8 cellular contexts compared by ENCODE assay signal in genomic region chr7:114931656-114932011, GRCh38. TPM values are rescaled to one million over a fixed set of nuclear protein-coding genes. Genes with fewer than 3 reads are reported as not detected.
DNase-seq lines count a peak whose midpoint lies in the region; ATAC-seq and TF ChIP-seq lines count a peak whose summit lies in the region.

No MANE protein-coding gene starts in this region.

- DNase-seq in GM23248 (no peak), Peyer's patch (peak in 2 of 3 donors; percentile 61 to 63), mesenchymal stem cell (no peak), NCI-H2081 treated with DMSO at 0.1 percent for 48 hours (lab: John Stamatoyannopoulos, UW) (no peak), OCI-M2 (lab: John Stamatoyannopoulos, UW; ENCODE audit: unreplicated experiment) (no peak), NCI-H1694 treated with DMSO at 0.1 percent for 48 hours (lab: John Stamatoyannopoulos, UW) (no peak), NCI-H2227 (lab: John Stamatoyannopoulos, UW; ENCODE audit: unreplicated experiment) (no peak)

- H2BK12ac ChIP-seq in mesenchymal stem cell (ENCODE audit: low read length in 2 of 2): no peak overlapping the region

- H3K9me2 ChIP-seq in GM23248 (ENCODE audit: insufficient read depth): no peaks in the 10 kb centered on the region

- in situ Hi-C loops in GM23248 (cut with MboI): no loop called here

- H3K14ac ChIP-seq in mesenchymal stem cell (ENCODE audit: low read length in 2 of 2): no peak overlapping the region

- 97 to 99% methylated on average over 9 of the region's 9 CpGs for WGBS in GM23248 (ENCODE audit: low coverage in 1 of 2, low lambda C conversion rate in 2 of 2, missing lambda C conversion rate in 2 of 2), 2 experiments
- WGBS in mesenchymal stem cell: 92% methylated on average over 6 of the region's 9 CpGs

- H3K4me1 ChIP-seq in GM23248 (ENCODE audit: insufficient read depth): peaks cover 51% of the 10 kb centered on the region
- H3K4me1 ChIP-seq in Peyer's patch: peaks cover 0 to 20% (median 10%) of the 10 kb centered on the region in 4 donors
- H3K4me1 ChIP-seq in mesenchymal stem cell (ENCODE audit: control insufficient read depth, insufficient read depth, low read depth, low read length): peaks cover 2% of the 10 kb centered on the region

- peaks cover 100% of the 10 kb centered on the region for H3K79me2 ChIP-seq in GM23248 (ENCODE audit: insufficient read depth)

- TF ChIP-seq POLR2A in Peyer's patch (IDR thresholded peaks at IDR 0.05): no peak

- H3K4me2 ChIP-seq in GM23248 (ENCODE audit: unreplicated experiment) (peak overlapping the region; percentile 83), mesenchymal stem cell (ENCODE audit: low read length, poor library complexity, severe bottlenecking) (no peak overlapping the region)

- H3K23ac ChIP-seq in mesenchymal stem cell (ENCODE audit: low read length in 2 of 2): peak overlapping the region in 1 of 2 experiments; percentile 94

- H3K4me3 ChIP-seq in GM23248: no peak overlapping the region
- no peak overlapping the region for H3K4me3 ChIP-seq in Peyer's patch
- no peak overlapping the region for H3K4me3 ChIP-seq in mesenchymal stem cell (ENCODE audit: insufficient read depth in 1 of 2, low read depth in 1 of 2, low read length in 2 of 2)

- H2BK120ac ChIP-seq in mesenchymal stem cell (ENCODE audit: low read depth, low read length): no peak overlapping the region

- no peak overlapping the region for H3K9ac ChIP-seq in GM23248
- peak overlapping the region; percentile 80 for H3K9ac ChIP-seq in mesenchymal stem cell (ENCODE audit: low read length)

- no peaks in the 10 kb centered on the region for H3K36me3 ChIP-seq in GM23248 (ENCODE audit: low read depth)
- no peaks in the 10 kb centered on the region for H3K36me3 ChIP-seq in Peyer's patch
- H3K36me3 ChIP-seq in mesenchymal stem cell (ENCODE audit: control insufficient read depth in 1 of 2, insufficient read depth in 2 of 2, low read depth in 1 of 2, low read length in 2 of 2): peaks cover 0 to 7% of the 10 kb centered on the region in 2 experiments

- H4K8ac ChIP-seq in mesenchymal stem cell (ENCODE audit: low read length): no peak overlapping the region

- H3K27ac ChIP-seq in GM23248: peak overlapping the region; percentile 59
- H3K27ac ChIP-seq in Peyer's patch: peak overlapping the region in 3 of 4 donors; percentile 23 to 68 (median 47)
- H3K27ac ChIP-seq in mesenchymal stem cell (ENCODE audit: low read length, poor library complexity, severe bottlenecking): no peak overlapping the region

- peak; percentile 84 for ATAC-seq in GM18511 (IDR thresholded peaks at IDR 0.05; ENCODE audit: unreplicated experiment)

- H3K18ac ChIP-seq in mesenchymal stem cell (ENCODE audit: low read depth in 1 of 2, low read length in 2 of 2): peak overlapping the region in 1 of 2 experiments; percentile 52

- H3K9me3 ChIP-seq in GM23248 (ENCODE audit: low read depth) (no peaks in the 10 kb centered on the region), Peyer's patch (no peaks in the 10 kb centered on the region), mesenchymal stem cell (ENCODE audit: control insufficient read depth, low read length) (no peaks in the 10 kb centered on the region)

- no peak overlapping the region for H2BK5ac ChIP-seq in mesenchymal stem cell (ENCODE audit: low read depth, low read length, poor library complexity, severe bottlenecking)

- H4K20me1 ChIP-seq in GM23248 (ENCODE audit: insufficient read depth): no peaks in the 10 kb centered on the region

- H4K91ac ChIP-seq in mesenchymal stem cell (ENCODE audit: low read length): no peak overlapping the region

- H3K4ac ChIP-seq in mesenchymal stem cell (ENCODE audit: low read depth in 1 of 2, low read length in 2 of 2): no peak overlapping the region

- no peaks in the 10 kb centered on the region for H3K27me3 ChIP-seq in GM23248 (replicated peaks; ENCODE audit: insufficient read depth)
- H3K27me3 ChIP-seq in Peyer's patch: no peaks in the 10 kb centered on the region
- H3K27me3 ChIP-seq in mesenchymal stem cell (ENCODE audit: control insufficient read depth in 1 of 2, insufficient read depth in 1 of 2, low read length in 2 of 2): no peaks in the 10 kb centered on the region

- peak overlapping the region; percentile 81 for H2AK5ac ChIP-seq in mesenchymal stem cell (ENCODE audit: low read length, severe bottlenecking)

- no peak for TF ChIP-seq CTCF in Peyer's patch (IDR thresholded peaks at IDR 0.05)

- peaks cover 12% of the 10 kb centered on the region for H3K79me1 ChIP-seq in mesenchymal stem cell (replicated peaks; ENCODE audit: low read length, poor library complexity, severe bottlenecking)

- H2BK15ac ChIP-seq in mesenchymal stem cell (ENCODE audit: low read depth, poor library complexity, severe bottlenecking): no peak overlapping the region

- H2AFZ ChIP-seq in GM23248: no peak overlapping the region
- no peak overlapping the region for H2AFZ ChIP-seq in mesenchymal stem cell (ENCODE audit: low read depth, low read length)

- peaks cover 27% of the 10 kb centered on the region for H3F3A ChIP-seq in GM23248 (ENCODE audit: insufficient read depth)

RNA-seq across cellular contexts. Expression of gene MDFIC, which starts 9.7 kb away (rescaled TPM):
- 50.3 and 53.1 TPM in 2 replicates for total RNA-seq in GM23248 (2014; rRNA removed; shearing (Covaris generic))
- polyA plus RNA-seq in GM23248 (2016; fragmentation: Nextera tagmentation; extraction: Ambion mirVana): 23.0 and 23.8 TPM in 2 replicates
- total RNA-seq in Peyer's patch: 10 to 100 TPM in 2 of 4 donors, 1 to 10 TPM in 2; 4.3 to 36.3 (median 9.0) TPM
- 19.8 TPM for polyA plus RNA-seq in mesenchymal stem cell (2013, experiment 1 of 2)
- 22.1 TPM for polyA plus RNA-seq in mesenchymal stem cell (2013, experiment 2 of 2)

Comparison
In these comparisons a context has a peak if more than half of its experiments do, and no peak if none do; other contexts are left out.
1. DNase-seq: peak in Peyer's patch (2 of 3); none in GM23248 (single experiment), mesenchymal stem cell (single experiment), NCI-H2081 treated with DMSO at 0.1 percent for 48 hours (single experiment), OCI-M2 (single experiment), NCI-H1694 treated with DMSO at 0.1 percent for 48 hours (single experiment) and NCI-H2227 (single experiment).